ENCODE assay signal across 1 cellular context in the genomic region with DNA sequence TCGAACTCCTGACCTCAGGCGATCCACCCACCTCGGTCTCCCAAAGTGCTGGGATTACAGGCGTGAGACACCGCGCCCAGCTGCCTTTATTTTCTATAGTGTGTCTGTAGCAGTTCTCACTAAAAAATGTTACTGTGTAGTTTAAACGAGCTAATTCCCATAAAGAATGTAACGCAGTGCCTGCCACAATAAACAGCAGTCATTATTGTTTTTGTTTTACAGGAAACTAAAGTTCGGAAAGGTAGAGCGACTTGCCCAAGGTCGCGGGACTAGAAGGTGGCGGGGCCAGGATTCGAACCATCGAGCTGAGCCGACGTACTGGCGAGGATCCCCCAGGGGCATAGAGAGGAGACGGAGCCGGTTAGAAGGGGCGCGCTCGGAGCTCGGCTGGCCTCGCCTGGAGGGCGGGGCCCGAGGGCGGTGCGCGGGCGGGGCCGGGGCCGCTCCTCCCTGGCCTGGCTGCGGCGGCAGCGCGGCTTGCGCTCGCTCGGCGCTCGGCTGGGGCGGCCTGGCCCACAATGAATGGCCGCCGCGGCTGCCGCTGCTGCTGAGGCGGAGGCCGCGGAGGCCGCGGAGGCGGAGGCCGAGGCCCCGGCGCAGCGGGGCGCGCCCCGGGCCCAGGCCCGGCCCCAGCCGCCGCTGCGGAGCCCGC.
TF ChIP-seq lines count a peak whose summit lies in the region.

NACC1 (plus strand) TSS at position 493 of the 652 bp plus-strand sequence. CDS start 16,944 bp downstream, outside the sequence.

TF ChIP-seq in HEK293, 187 proteins besides CTCF, POLR2A, EP300 and RAD21 (continued from another document and continues in another):
- TF ChIP-seq, protein P1, sequence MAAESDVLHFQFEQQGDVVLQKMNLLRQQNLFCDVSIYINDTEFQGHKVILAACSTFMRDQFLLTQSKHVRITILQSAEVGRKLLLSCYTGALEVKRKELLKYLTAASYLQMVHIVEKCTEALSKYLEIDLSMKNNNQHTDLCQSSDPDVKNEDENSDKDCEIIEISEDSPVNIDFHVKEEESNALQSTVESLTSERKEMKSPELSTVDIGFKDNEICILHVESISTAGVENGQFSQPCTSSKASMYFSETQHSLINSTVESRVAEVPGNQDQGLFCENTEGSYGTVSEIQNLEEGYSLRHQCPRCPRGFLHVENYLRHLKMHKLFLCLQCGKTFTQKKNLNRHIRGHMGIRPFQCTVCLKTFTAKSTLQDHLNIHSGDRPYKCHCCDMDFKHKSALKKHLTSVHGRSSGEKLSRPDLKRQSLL (tag by site-specific recombination; IDR thresholded peaks at IDR 0.05) = peak; percentile 87
- no peak for TF ChIP-seq ZNF138 (tag by site-specific recombination; IDR thresholded peaks at IDR 0.05; ENCODE audit: borderline replicate concordance)
- peak; percentile 97 for TF ChIP-seq KLF10 (tag by site-specific recombination; IDR thresholded peaks at IDR 0.05)
- TF ChIP-seq, protein P2, sequence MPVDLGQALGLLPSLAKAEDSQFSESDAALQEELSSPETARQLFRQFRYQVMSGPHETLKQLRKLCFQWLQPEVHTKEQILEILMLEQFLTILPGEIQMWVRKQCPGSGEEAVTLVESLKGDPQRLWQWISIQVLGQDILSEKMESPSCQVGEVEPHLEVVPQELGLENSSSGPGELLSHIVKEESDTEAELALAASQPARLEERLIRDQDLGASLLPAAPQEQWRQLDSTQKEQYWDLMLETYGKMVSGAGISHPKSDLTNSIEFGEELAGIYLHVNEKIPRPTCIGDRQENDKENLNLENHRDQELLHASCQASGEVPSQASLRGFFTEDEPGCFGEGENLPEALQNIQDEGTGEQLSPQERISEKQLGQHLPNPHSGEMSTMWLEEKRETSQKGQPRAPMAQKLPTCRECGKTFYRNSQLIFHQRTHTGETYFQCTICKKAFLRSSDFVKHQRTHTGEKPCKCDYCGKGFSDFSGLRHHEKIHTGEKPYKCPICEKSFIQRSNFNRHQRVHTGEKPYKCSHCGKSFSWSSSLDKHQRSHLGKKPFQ (tag by site-specific recombination; IDR thresholded peaks at IDR 0.05) = peak; percentile 55; the same call in 1 of the 2 replicates
- peak; percentile 27 for TF ChIP-seq ZFHX2 (tag by site-specific recombination; conservative IDR thresholded peaks at IDR 0.05)
- TF ChIP-seq REPIN1 (tag by site-specific recombination; IDR thresholded peaks at IDR 0.05; ENCODE audit: low read depth) = no peak
- peak; percentile 33; the same call in 1 of the 2 replicates for TF ChIP-seq ZEB2 (tag by site-specific recombination; IDR thresholded peaks at IDR 0.05)
- 0 out of 2 replicates have a peak, but pooled peaks have one; percentile 14 for TF ChIP-seq ZBTB1 (tag by site-specific recombination; IDR thresholded peaks at IDR 0.05)
- no peak for TF ChIP-seq SALL2 (tag by site-specific recombination; IDR thresholded peaks at IDR 0.05; ENCODE audit: borderline replicate concordance)
- TF ChIP-seq YY1 (tag by site-specific recombination; IDR thresholded peaks at IDR 0.05) = peak; percentile 34; the same call in 1 of the 2 replicates
- no peak for TF ChIP-seq ZNF777 (tag by site-specific recombination; IDR thresholded peaks at IDR 0.05; ENCODE audit: borderline replicate concordance)
- TF ChIP-seq, protein P3, sequence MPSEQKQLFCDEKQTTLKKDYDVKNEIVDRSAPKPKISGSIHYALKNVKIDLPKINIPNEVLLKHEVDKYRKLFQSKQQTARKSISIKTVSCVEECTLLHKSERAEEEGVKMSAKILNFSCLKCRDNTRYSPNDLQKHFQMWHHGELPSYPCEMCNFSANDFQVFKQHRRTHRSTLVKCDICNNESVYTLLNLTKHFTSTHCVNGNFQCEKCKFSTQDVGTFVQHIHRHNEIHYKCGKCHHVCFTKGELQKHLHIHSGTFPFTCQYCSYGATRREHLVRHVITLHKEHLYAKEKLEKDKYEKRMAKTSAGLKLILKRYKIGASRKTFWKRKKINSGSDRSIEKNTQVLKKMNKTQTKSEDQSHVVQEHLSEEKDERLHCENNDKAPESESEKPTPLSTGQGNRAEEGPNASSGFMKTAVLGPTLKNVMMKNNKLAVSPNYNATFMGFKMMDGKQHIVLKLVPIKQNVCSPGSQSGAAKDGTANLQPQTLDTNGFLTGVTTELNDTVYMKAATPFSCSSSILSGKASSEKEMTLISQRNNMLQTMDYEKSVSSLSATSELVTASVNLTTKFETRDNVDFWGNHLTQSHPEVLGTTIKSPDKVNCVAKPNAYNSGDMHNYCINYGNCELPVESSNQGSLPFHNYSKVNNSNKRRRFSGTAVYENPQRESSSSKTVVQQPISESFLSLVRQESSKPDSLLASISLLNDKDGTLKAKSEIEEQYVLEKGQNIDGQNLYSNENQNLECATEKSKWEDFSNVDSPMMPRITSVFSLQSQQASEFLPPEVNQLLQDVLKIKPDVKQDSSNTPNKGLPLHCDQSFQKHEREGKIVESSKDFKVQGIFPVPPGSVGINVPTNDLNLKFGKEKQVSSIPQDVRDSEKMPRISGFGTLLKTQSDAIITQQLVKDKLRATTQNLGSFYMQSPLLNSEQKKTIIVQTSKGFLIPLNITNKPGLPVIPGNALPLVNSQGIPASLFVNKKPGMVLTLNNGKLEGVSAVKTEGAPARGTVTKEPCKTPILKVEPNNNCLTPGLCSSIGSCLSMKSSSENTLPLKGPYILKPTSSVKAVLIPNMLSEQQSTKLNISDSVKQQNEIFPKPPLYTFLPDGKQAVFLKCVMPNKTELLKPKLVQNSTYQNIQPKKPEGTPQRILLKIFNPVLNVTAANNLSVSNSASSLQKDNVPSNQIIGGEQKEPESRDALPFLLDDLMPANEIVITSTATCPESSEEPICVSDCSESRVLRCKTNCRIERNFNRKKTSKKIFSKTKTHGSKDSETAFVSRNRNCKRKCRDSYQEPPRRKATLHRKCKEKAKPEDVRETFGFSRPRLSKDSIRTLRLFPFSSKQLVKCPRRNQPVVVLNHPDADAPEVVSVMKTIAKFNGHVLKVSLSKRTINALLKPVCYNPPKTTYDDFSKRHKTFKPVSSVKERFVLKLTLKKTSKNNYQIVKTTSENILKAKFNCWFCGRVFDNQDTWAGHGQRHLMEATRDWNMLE (tag by site-specific recombination; conservative IDR thresholded peaks at IDR 0.05; ENCODE audit: low read depth) = 0 out of 2 replicates have a peak, but pooled peaks have one; percentile 18
- peak; percentile 67 for TF ChIP-seq SP3 (tag by site-specific recombination; IDR thresholded peaks at IDR 0.05)
- peak; percentile 18 for TF ChIP-seq ZNF335 (tag by site-specific recombination; conservative IDR thresholded peaks at IDR 0.05)
- TF ChIP-seq ZBTB17 (tag by site-specific recombination; IDR thresholded peaks at IDR 0.05) = peak; percentile 73
- TF ChIP-seq, protein P4, sequence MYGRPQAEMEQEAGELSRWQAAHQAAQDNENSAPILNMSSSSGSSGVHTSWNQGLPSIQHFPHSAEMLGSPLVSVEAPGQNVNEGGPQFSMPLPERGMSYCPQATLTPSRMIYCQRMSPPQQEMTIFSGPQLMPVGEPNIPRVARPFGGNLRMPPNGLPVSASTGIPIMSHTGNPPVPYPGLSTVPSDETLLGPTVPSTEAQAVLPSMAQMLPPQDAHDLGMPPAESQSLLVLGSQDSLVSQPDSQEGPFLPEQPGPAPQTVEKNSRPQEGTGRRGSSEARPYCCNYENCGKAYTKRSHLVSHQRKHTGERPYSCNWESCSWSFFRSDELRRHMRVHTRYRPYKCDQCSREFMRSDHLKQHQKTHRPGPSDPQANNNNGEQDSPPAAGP (tag by site-specific recombination; IDR thresholded peaks at IDR 0.05) = peak; percentile 68; the same call in 1 of the 2 replicates
- TF ChIP-seq ZNF24 (tag by site-specific recombination; IDR thresholded peaks at IDR 0.05) = 0 out of 2 replicates have a peak, but pooled peaks have one; percentile 47
- TF ChIP-seq KLF9 (tag by site-specific recombination; IDR thresholded peaks at IDR 0.05; ENCODE audit: low read depth) = peak; percentile 12; the same call in 1 of the 2 replicates
- TF ChIP-seq ZNF449 (tag by site-specific recombination; IDR thresholded peaks at IDR 0.05) = 0 out of 2 replicates have a peak, but pooled peaks have one; percentile 37
- no peak for TF ChIP-seq ZNF792 (tag by site-specific recombination; IDR thresholded peaks at IDR 0.05)
- TF ChIP-seq ZBTB10 (tag by site-specific recombination; IDR thresholded peaks at IDR 0.05) = peak; percentile 55; the same call in 1 of the 2 replicates
- TF ChIP-seq ZXDB (tag by site-specific recombination; IDR thresholded peaks at IDR 0.05) = peak; percentile 85
- TF ChIP-seq ZNF561 (tag by site-specific recombination; IDR thresholded peaks at IDR 0.05; ENCODE audit: borderline replicate concordance) = 0 out of 2 replicates have a peak, but pooled peaks have one; percentile 35
- TF ChIP-seq ZNF184 (tag by site-specific recombination; IDR thresholded peaks at IDR 0.05) = peak; percentile 88
- TF ChIP-seq SP7 (tag by site-specific recombination; IDR thresholded peaks at IDR 0.05) = peak; percentile 51; the same call in 1 of the 2 replicates
- peak; percentile 47; the same call in 1 of the 2 replicates for TF ChIP-seq KLF16 (tag by site-specific recombination; IDR thresholded peaks at IDR 0.05)
- TF ChIP-seq ZNF48 (tag by site-specific recombination; IDR thresholded peaks at IDR 0.05) = no peak
- TF ChIP-seq, protein P5, sequence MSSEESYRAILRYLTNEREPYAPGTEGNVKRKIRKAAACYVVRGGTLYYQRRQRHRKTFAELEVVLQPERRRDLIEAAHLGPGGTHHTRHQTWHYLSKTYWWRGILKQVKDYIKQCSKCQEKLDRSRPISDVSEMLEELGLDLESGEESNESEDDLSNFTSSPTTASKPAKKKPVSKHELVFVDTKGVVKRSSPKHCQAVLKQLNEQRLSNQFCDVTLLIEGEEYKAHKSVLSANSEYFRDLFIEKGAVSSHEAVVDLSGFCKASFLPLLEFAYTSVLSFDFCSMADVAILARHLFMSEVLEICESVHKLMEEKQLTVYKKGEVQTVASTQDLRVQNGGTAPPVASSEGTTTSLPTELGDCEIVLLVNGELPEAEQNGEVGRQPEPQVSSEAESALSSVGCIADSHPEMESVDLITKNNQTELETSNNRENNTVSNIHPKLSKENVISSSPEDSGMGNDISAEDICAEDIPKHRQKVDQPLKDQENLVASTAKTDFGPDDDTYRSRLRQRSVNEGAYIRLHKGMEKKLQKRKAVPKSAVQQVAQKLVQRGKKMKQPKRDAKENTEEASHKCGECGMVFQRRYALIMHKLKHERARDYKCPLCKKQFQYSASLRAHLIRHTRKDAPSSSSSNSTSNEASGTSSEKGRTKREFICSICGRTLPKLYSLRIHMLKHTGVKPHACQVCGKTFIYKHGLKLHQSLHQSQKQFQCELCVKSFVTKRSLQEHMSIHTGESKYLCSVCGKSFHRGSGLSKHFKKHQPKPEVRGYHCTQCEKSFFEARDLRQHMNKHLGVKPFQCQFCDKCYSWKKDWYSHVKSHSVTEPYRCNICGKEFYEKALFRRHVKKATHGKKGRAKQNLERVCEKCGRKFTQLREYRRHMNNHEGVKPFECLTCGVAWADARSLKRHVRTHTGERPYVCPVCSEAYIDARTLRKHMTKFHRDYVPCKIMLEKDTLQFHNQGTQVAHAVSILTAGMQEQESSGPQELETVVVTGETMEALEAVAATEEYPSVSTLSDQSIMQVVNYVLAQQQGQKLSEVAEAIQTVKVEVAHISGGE (tag by site-specific recombination; conservative IDR thresholded peaks at IDR 0.05; ENCODE audit: low read depth) = peak; percentile 77
- TF ChIP-seq, protein P6, sequence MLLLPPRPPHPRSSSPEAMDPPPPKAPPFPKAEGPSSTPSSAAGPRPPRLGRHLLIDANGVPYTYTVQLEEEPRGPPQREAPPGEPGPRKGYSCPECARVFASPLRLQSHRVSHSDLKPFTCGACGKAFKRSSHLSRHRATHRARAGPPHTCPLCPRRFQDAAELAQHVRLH (tag by site-specific recombination; IDR thresholded peaks at IDR 0.05) = peak; percentile 86
- peak; percentile 61; the same call in 1 of the 2 replicates for TF ChIP-seq ZNF660 (tag by site-specific recombination; IDR thresholded peaks at IDR 0.05)
- TF ChIP-seq PRDM4 (tag by site-specific recombination; IDR thresholded peaks at IDR 0.05) = peak; percentile 12; the same call in 1 of the 2 replicates
- TF ChIP-seq ZNF324 (tag by site-specific recombination; IDR thresholded peaks at IDR 0.05) = peak; percentile 39; the same call in 1 of the 2 replicates
- TF ChIP-seq MZF1 (tag by site-specific recombination; IDR thresholded peaks at IDR 0.05; ENCODE audit: borderline replicate concordance) = peak; percentile 75; the same call in 1 of the 2 replicates
